Comparison of ENCODE assay signal across 14 cellular contexts in genomic region chr12:127284870-127285431, GRCh38.
DNase-seq lines count a peak whose midpoint lies in the region; ATAC-seq and TF ChIP-seq lines count a peak whose summit lies in the region.
"Had no signal": no experiment of that assay in that cellular context is flagged by ENCODE, and none has a peak within 500 bp of the region (broad histone marks: within the 10 kb centered on the region; RNA-seq: fewer than 3 reads in every experiment).

No MANE protein-coding gene starts in this region.

- TF ChIP-seq POLR2A in esophagus squamous epithelium (IDR thresholded peaks at IDR 0.05) (no peak), uterus (IDR thresholded peaks at IDR 0.05) (no peak)

- intact Hi-C loops in PC-3 (cut with micrococcal nuclease) (loop anchor here (1.0 to 2.0 kb wide), 2 partner anchors 12 to 54 kb away; no protein-coding TSS in a partner anchor), esophagus squamous epithelium (cut with DNase I) (no loop called here), uterus (cut with DNase I; ENCODE audit: low total_unique reads) (no loop called here), lower lobe of right lung (cut with DNase I) (no loop called here)

- no peak overlapping the region for H3K4me3 ChIP-seq in PC-3 (ENCODE audit: low read length)
- no peak overlapping the region for H3K4me3 ChIP-seq in esophagus squamous epithelium
- no peak overlapping the region for H3K4me3 ChIP-seq in uterus
- no peak overlapping the region for H3K4me3 ChIP-seq in lower lobe of right lung
- H3K4me3 ChIP-seq: tibial artery had no signal

- H3K9ac ChIP-seq in PC-3 (ENCODE audit: low read length), result peak overlapping the region; percentile 58

- CTCF ChIA-PET in PC-3 (lab: Charles Lee), result no interaction called here

- no TSS peak for BruUV-seq in PC-3 (replicated peaks; lab: Mats Ljungman, UMichigan)

- peak overlapping the region; percentile 24; the same call in 1 of the 2 replicates for H2AFZ ChIP-seq in PC-3 (ENCODE audit: low read length)

- no peaks in the 10 kb centered on the region for H3K79me2 ChIP-seq in PC-3 (ENCODE audit: low read length)

- WGBS in esophagus squamous epithelium, 2 donors, result 26 to 37% methylated on average over 3 of the region's 3 CpGs

- ATAC-seq in PC-3, result peak; percentile 84
- ATAC-seq in lower lobe of right lung, result no peak
- no peak for ATAC-seq in GM18861 (IDR thresholded peaks at IDR 0.05; ENCODE audit: unreplicated experiment)

- POLR2A ChIA-PET in PC-3 (lab: Charles Lee; ENCODE audit: unreplicated experiment), result interaction anchor here (0.6 kb wide), 1 partner anchor 12 kb away, joined by 4 read pairs; no protein-coding TSS in a partner anchor

- H3K36me3 ChIP-seq in PC-3 (ENCODE audit: low read depth, low read length) (no peaks in the 10 kb centered on the region), esophagus squamous epithelium (no peaks in the 10 kb centered on the region), uterus (no peaks in the 10 kb centered on the region), lower lobe of right lung (no peaks in the 10 kb centered on the region)
- H3K36me3 ChIP-seq: neutrophil, tibial artery had no signal

- TF ChIP-seq CTCF in PC-3 (conservative IDR thresholded peaks at IDR 0.05; ENCODE audit: low read depth, low read length) (no peak), esophagus squamous epithelium (IDR thresholded peaks at IDR 0.05) (no peak), uterus (IDR thresholded peaks at IDR 0.05) (no peak), lower lobe of right lung (IDR thresholded peaks at IDR 0.05) (no peak)

- H3K27me3 ChIP-seq in PC-3 (ENCODE audit: low read length) (no peaks in the 10 kb centered on the region), esophagus squamous epithelium (peaks cover 0 to 10% (median 0%) of the 10 kb centered on the region in 4 donors), uterus (no peaks in the 10 kb centered on the region), lower lobe of right lung (ENCODE audit: low read depth) (peaks cover 11% of the 10 kb centered on the region)

- H3K27ac ChIP-seq in PC-3 (ENCODE audit: low read length), result peak overlapping the region; percentile 90
- peak overlapping the region in 3 of 4 donors; percentile 25 to 59 (median 52) for H3K27ac ChIP-seq in esophagus squamous epithelium
- no peak overlapping the region for H3K27ac ChIP-seq in uterus
- no peak overlapping the region for H3K27ac ChIP-seq in lower lobe of right lung
- H3K27ac ChIP-seq: neutrophil, tibial artery had no signal

- no peak overlapping the region; the same call in 1 of the 2 replicates for H3K4me2 ChIP-seq in PC-3 (ENCODE audit: low read length)

- no peaks in the 10 kb centered on the region for H4K20me1 ChIP-seq in PC-3 (ENCODE audit: low read length)

- H3K9me2 ChIP-seq in PC-3 (replicated peaks; ENCODE audit: low read length), result no peaks in the 10 kb centered on the region

- peaks cover 6% of the 10 kb centered on the region for H3F3A ChIP-seq in PC-3 (ENCODE audit: low read length, unreplicated experiment)

- peak; percentile 99 for DNase-seq in GM04503 (ENCODE audit: low read depth)
- DNase-seq in PC-3, result peak; percentile 91
- DNase-seq in esophagus squamous epithelium (lab: John Stamatoyannopoulos, UW), result no peak
- DNase-seq in renal cortical epithelial cell (ENCODE audit: low read depth), result peak; percentile 90
- DNase-seq in NCI-H1694 (lab: John Stamatoyannopoulos, UW), result no peak
- no peak for DNase-seq in uterus
- DNase-seq in lower lobe of right lung, result no peak
- DNase-seq: activated CD4-positive, alpha-beta T cell treated with anti-CD3 and anti-CD28 coated beads for 1 hour; activated naive CD4-positive, alpha-beta T cell treated with Interleukin-2 at 50 U/mL for 16 hours; islet precursor cell; NCI-H446 had no signal

- no peaks in the 10 kb centered on the region for H3K9me3 ChIP-seq in PC-3 (ENCODE audit: low read length)
- H3K9me3 ChIP-seq in esophagus squamous epithelium, result no peaks in the 10 kb centered on the region
- H3K9me3 ChIP-seq in uterus, result no peaks in the 10 kb centered on the region
- no peaks in the 10 kb centered on the region for H3K9me3 ChIP-seq in lower lobe of right lung
- H3K9me3 ChIP-seq: neutrophil, tibial artery had no signal

- peaks cover 24% of the 10 kb centered on the region for H3K4me1 ChIP-seq in PC-3 (ENCODE audit: insufficient read depth, low read length)
- H3K4me1 ChIP-seq in esophagus squamous epithelium, result no peaks in the 10 kb centered on the region
- H3K4me1 ChIP-seq in uterus, result no peaks in the 10 kb centered on the region
- no peaks in the 10 kb centered on the region for H3K4me1 ChIP-seq in lower lobe of right lung

Comparison
In these comparisons a context has a peak if more than half of its experiments do, and no peak if none do; other contexts are left out.
1. DNase-seq: peak in GM04503 (single experiment), PC-3 (single experiment) and renal cortical epithelial cell (single experiment); none in esophagus squamous epithelium (single experiment), NCI-H1694 (single experiment), uterus (0 of 2) and lower lobe of right lung (single experiment).
2. H3K27ac ChIP-seq: peak in PC-3 (single experiment) and esophagus squamous epithelium (3 of 4); none in uterus (0 of 2) and lower lobe of right lung (single experiment).